ENCODE assay signal across 1 cellular context in the genomic region with DNA sequence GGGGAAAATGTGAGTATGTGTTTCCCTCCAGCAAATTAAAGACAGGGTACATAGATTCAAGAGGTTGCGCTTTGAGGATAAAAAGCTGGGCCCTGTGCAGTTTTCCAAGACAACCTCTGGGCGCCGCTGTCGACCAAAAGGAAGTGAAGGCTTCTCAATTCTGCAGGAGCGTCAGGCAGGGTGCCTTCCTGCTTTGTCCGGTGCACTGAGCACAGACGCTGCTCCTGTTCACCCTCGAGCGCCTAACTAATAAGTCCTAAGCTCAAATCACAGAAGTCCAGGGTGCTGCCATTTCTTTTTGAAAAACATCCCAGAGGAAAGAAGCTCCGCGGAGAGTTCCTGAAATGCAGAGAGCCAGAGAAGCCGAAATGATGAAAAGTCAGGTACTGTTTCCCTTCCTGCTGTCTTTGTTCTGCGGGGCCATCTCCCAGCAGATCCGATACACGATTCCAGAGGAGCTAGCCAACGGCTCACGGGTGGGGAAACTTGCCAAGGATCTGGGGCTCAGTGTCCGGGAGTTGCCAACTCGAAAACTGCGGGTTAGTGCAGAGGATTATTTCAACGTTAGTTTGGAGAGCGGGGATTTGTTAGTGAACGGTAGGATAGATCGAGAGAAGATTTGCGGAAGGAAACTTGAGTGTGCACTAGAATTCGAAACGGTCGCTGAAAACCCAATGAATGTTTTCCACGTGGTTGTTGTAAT.
A peak's percentile ranks its signal among the peaks of the same experiment; 100 is the strongest.
TF ChIP-seq lines count a peak whose summit lies in the region.

A gene (plus strand): TSS at position 183 of the 703 bp plus-strand sequence. CDS start 162 bp downstream, at position 345.

TF ChIP-seq in GM12878, 131 proteins besides CTCF, POLR2A, EP300 and RAD21:
- TF ChIP-seq IRF4 (IDR thresholded peaks at IDR 0.05; ENCODE audit: low read depth, low read length): no peak
- TF ChIP-seq CHD1 (IDR thresholded peaks at IDR 0.05; ENCODE audit: low read depth, low read length): no peak
- TF ChIP-seq GABPA (IDR thresholded peaks at IDR 0.05; ENCODE audit: low read depth): 0 out of 2 replicates have a peak, but pooled peaks have one; percentile 7
